In the genomic region with DNA sequence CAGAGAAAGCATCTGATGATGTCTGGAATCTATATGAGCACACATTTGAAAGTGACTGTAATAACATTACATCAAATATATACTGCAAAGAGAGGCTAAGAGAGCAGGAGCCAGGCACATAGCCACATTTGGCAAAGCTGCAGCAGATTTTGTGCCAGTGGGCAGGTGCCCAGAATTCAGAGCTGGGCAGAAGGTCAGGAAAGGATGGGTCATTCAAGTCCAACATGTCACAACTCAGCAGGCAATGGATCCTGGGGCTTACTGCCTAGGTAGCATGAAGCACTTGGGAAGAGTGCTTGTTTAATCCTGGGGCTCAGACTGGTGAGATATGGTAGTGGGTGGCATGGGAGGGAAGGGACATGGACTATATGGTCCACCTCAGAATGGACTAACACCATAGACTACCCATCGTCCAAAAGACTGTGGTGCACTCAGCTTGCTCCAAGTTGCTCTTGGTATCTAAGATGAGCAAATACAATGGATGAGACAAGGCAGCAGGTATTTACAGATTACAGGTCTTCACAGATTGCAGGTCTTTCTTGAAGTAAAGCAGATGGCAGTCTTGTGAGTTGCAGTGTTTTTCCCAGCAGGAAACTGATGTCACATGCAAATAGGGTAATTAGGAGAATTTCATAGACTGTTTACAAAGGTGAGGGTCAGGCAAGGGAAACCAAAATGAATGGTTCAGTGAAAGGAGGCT, we compare ENCODE assay signal across 1 cellular context.
TF ChIP-seq lines count a peak whose summit lies in the region.

No MANE protein-coding gene starts in this region.

TF ChIP-seq in SK-N-SH treated with all-trans-retinoic acid at 6 μM for 48 hours, 23 proteins besides CTCF, POLR2A, EP300 and RAD21 (continued from another document):
- TF ChIP-seq, protein P1, sequence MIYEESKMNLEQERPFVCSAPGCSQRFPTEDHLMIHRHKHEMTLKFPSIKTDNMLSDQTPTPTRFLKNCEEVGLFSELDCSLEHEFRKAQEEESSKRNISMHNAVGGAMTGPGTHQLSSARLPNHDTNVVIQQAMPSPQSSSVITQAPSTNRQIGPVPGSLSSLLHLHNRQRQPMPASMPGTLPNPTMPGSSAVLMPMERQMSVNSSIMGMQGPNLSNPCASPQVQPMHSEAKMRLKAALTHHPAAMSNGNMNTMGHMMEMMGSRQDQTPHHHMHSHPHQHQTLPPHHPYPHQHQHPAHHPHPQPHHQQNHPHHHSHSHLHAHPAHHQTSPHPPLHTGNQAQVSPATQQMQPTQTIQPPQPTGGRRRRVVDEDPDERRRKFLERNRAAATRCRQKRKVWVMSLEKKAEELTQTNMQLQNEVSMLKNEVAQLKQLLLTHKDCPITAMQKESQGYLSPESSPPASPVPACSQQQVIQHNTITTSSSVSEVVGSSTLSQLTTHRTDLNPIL (CRISPR knock-in tag; IDR thresholded peaks at IDR 0.05; ENCODE audit: low read depth): no peak
- TF ChIP-seq, protein P2, sequence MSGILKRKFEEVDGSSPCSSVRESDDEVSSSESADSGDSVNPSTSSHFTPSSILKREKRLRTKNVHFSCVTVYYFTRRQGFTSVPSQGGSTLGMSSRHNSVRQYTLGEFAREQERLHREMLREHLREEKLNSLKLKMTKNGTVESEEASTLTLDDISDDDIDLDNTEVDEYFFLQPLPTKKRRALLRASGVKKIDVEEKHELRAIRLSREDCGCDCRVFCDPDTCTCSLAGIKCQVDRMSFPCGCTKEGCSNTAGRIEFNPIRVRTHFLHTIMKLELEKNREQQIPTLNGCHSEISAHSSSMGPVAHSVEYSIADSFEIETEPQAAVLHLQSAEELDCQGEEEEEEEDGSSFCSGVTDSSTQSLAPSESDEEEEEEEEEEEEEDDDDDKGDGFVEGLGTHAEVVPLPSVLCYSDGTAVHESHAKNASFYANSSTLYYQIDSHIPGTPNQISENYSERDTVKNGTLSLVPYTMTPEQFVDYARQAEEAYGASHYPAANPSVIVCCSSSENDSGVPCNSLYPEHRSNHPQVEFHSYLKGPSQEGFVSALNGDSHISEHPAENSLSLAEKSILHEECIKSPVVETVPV (CRISPR knock-in tag; IDR thresholded peaks at IDR 0.05): no peak
- no peak for TF ChIP-seq ZNF70 (CRISPR knock-in tag; IDR thresholded peaks at IDR 0.05)
- TF ChIP-seq ZFP30 (CRISPR knock-in tag; IDR thresholded peaks at IDR 0.05): no peak
- TF ChIP-seq, protein P3, sequence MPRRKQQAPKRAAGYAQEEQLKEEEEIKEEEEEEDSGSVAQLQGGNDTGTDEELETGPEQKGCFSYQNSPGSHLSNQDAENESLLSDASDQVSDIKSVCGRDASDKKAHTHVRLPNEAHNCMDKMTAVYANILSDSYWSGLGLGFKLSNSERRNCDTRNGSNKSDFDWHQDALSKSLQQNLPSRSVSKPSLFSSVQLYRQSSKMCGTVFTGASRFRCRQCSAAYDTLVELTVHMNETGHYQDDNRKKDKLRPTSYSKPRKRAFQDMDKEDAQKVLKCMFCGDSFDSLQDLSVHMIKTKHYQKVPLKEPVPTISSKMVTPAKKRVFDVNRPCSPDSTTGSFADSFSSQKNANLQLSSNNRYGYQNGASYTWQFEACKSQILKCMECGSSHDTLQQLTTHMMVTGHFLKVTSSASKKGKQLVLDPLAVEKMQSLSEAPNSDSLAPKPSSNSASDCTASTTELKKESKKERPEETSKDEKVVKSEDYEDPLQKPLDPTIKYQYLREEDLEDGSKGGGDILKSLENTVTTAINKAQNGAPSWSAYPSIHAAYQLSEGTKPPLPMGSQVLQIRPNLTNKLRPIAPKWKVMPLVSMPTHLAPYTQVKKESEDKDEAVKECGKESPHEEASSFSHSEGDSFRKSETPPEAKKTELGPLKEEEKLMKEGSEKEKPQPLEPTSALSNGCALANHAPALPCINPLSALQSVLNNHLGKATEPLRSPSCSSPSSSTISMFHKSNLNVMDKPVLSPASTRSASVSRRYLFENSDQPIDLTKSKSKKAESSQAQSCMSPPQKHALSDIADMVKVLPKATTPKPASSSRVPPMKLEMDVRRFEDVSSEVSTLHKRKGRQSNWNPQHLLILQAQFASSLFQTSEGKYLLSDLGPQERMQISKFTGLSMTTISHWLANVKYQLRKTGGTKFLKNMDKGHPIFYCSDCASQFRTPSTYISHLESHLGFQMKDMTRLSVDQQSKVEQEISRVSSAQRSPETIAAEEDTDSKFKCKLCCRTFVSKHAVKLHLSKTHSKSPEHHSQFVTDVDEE (CRISPR knock-in tag; IDR thresholded peaks at IDR 0.05): no peak
- TF ChIP-seq ZNF565 (CRISPR knock-in tag; conservative IDR thresholded peaks at IDR 0.05; ENCODE audit: low read depth): no peak
- TF ChIP-seq SNAI2 (CRISPR knock-in tag; IDR thresholded peaks at IDR 0.05): no peak
- TF ChIP-seq POU6F1 (CRISPR knock-in tag; IDR thresholded peaks at IDR 0.05; ENCODE audit: borderline replicate concordance, low read depth): no peak
- TF ChIP-seq ESRRG (CRISPR knock-in tag; IDR thresholded peaks at IDR 0.05): no peak
